In genomic region chr1:154784924-154785531, GRCh38 we compare ENCODE assay signal across 8 cellular contexts.
DNase-seq lines count a peak whose midpoint lies in the region; ATAC-seq and TF ChIP-seq lines count a peak whose summit lies in the region.

No MANE protein-coding gene starts in this region.

- H3K79me2 ChIP-seq in hepatocyte: no peaks in the 10 kb centered on the region

- DNase-seq in T-helper 1 cell: peak in 3 of 5 donors; percentile 26 to 76 (median 43)
- DNase-seq in endodermal cell: peak; percentile 76
- peak in 1 of 2 donors; percentile 59 for DNase-seq in uterus
- DNase-seq in NCI-H2081 (lab: John Stamatoyannopoulos, UW): no peak
- DNase-seq in BE2C: no peak
- DNase-seq in hepatocyte (ENCODE audit: low spot score): no peak

- 45 to 80% methylated on average over 1 to 2 of the region's 2 CpGs for WGBS in endodermal cell (ENCODE audit: insufficient coverage in 1 of 2, insufficient read length in 1 of 2), 2 experiments
- 40% methylated on average over 2 of the region's 2 CpGs for WGBS in hepatocyte (ENCODE audit: low lambda C conversion rate, missing lambda C conversion rate)

- H3K9me2 ChIP-seq in hepatocyte (replicated peaks; ENCODE audit: insufficient read depth): no peaks in the 10 kb centered on the region

- H3K4me1 Mint-ChIP-seq in endodermal cell: peaks cover 17% of the 10 kb centered on the region

- no peaks in the 10 kb centered on the region for H3K36me3 Mint-ChIP-seq in endodermal cell (ENCODE audit: low read depth)

- no peak overlapping the region for H2AFZ ChIP-seq in hepatocyte

- H3K36me3 ChIP-seq in endodermal cell (ENCODE audit: control insufficient read depth, insufficient read depth, low read length) (no peaks in the 10 kb centered on the region), uterus (no peaks in the 10 kb centered on the region), BE2C (no peaks in the 10 kb centered on the region), hepatocyte (replicated peaks; ENCODE audit: insufficient read depth, low read depth) (no peaks in the 10 kb centered on the region)

- no peak for TF ChIP-seq CTCF in endodermal cell (conservative IDR thresholded peaks at IDR 0.05)
- no peak for TF ChIP-seq CTCF in uterus (IDR thresholded peaks at IDR 0.05)
- TF ChIP-seq CTCF in BE2C (IDR thresholded peaks at IDR 0.05; ENCODE audit: low read depth, low read length): no peak
- TF ChIP-seq CTCF in hepatocyte (IDR thresholded peaks at IDR 0.05; ENCODE audit: poor library complexity): no peak

- no peaks in the 10 kb centered on the region for H3K27me3 ChIP-seq in endodermal cell (ENCODE audit: control insufficient read depth, insufficient read depth, low read length, poor library complexity, severe bottlenecking)
- H3K27me3 ChIP-seq in uterus: no peaks in the 10 kb centered on the region
- no peaks in the 10 kb centered on the region for H3K27me3 ChIP-seq in BE2C
- H3K27me3 ChIP-seq in hepatocyte: no peaks in the 10 kb centered on the region

- ATAC-seq in GM18498 (IDR thresholded peaks at IDR 0.05; ENCODE audit: unreplicated experiment): peak; percentile 77
- peak; percentile 72 for ATAC-seq in GM21737 (IDR thresholded peaks at IDR 0.05; ENCODE audit: unreplicated experiment)

- no peak overlapping the region for H3K9ac ChIP-seq in endodermal cell (ENCODE audit: extremely low read depth, low read length, poor library complexity, severe bottlenecking)

- no peaks in the 10 kb centered on the region for H3K27me3 Mint-ChIP-seq in endodermal cell (ENCODE audit: insufficient read depth)

- TF ChIP-seq POLR2A in uterus (IDR thresholded peaks at IDR 0.05): peak in 1 of 2 donors; percentile 38

- intact Hi-C loops in uterus (cut with DNase I; ENCODE audit: low total_unique reads): no loop called here

- H3K27ac ChIP-seq in endodermal cell (ENCODE audit: low read depth, low read length) (no peak overlapping the region), uterus (peak overlapping the region; percentile 58 to 63), hepatocyte (no peak overlapping the region)

- no peak overlapping the region for H3K4me2 ChIP-seq in hepatocyte

- no peaks in the 10 kb centered on the region for H3K9me3 Mint-ChIP-seq in endodermal cell

- no peak overlapping the region for H3K4me3 ChIP-seq in endodermal cell (ENCODE audit: low read length)
- H3K4me3 ChIP-seq in uterus: no peak overlapping the region
- no peak overlapping the region for H3K4me3 ChIP-seq in BE2C (ENCODE audit: low read depth, low read length)
- no peak overlapping the region for H3K4me3 ChIP-seq in hepatocyte

- H3K4me1 ChIP-seq in endodermal cell (ENCODE audit: control insufficient read depth, insufficient read depth, low read length): peaks cover 4% of the 10 kb centered on the region
- peaks cover 0 to 6% of the 10 kb centered on the region in 2 donors for H3K4me1 ChIP-seq in uterus
- H3K4me1 ChIP-seq in BE2C: peaks cover 4% of the 10 kb centered on the region; the same call in 1 of the 2 replicates
- H3K4me1 ChIP-seq in hepatocyte (ENCODE audit: insufficient read depth): no peaks in the 10 kb centered on the region

- H3K4me3 Mint-ChIP-seq in endodermal cell: no peak overlapping the region

- peak overlapping the region; percentile 37 for H3K27ac Mint-ChIP-seq in endodermal cell

- H4K20me1 ChIP-seq in hepatocyte (ENCODE audit: insufficient read depth, poor library complexity, severe bottlenecking): no peaks in the 10 kb centered on the region

- H3K9me3 ChIP-seq in endodermal cell (ENCODE audit: control insufficient read depth, low read length) (no peaks in the 10 kb centered on the region), uterus (no peaks in the 10 kb centered on the region), BE2C (no peaks in the 10 kb centered on the region), hepatocyte (ENCODE audit: low read depth) (no peaks in the 10 kb centered on the region)

Comparison
In these comparisons a context has a peak if more than half of its experiments do, and no peak if none do; other contexts are left out.
1. DNase-seq: peak in T-helper 1 cell (3 of 5) and endodermal cell (single experiment); none in NCI-H2081 (0 of 2), BE2C (single experiment) and hepatocyte (single experiment).
2. H3K27ac ChIP-seq: peak in uterus (2 of 2); none in endodermal cell (single experiment) and hepatocyte (single experiment).